In genomic region chr10:35017608-35018007, GRCh38 we compare ENCODE assay signal across 17 cellular contexts.
"Had no signal": no experiment of that assay in that cellular context is flagged by ENCODE, and none has a peak within 500 bp of the region (broad histone marks: within the 10 kb centered on the region; RNA-seq: fewer than 3 reads in every experiment).

No MANE protein-coding gene starts in this region.

- H3K4me3 Mint-ChIP-seq: immature natural killer cell, neural crest cell, T-cell had no signal

- H3K27ac Mint-ChIP-seq: T-cell had no signal

- H3K9me3 Mint-ChIP-seq: immature natural killer cell, neural crest cell, T-cell had no signal

- DNase-seq: activated CD4-positive, alpha-beta T cell treated with anti-CD3 and anti-CD28 coated beads for 1 hour; activated naive CD4-positive, alpha-beta T cell; adrenal gland; effector CD4-positive, alpha-beta T cell; heart right ventricle; immature natural killer cell; left ventricle myocardium superior; retina; SIG-M5; spleen; stimulated activated CD8-positive, alpha-beta memory T cell treated with anti-CD3 and anti-CD28 coated beads, Interleukin-4, amount 100 ng/mL, for 48 hours; stimulated activated naive CD4-positive, alpha-beta T cell treated with Interleukin-2 at 50 U/mL for 16 hours; T-cell; thyroid gland had no signal

- H3K4me1 Mint-ChIP-seq: immature natural killer cell had no signal

- H3K27me3 Mint-ChIP-seq: T-cell had no signal

- ATAC-seq: gastroesophageal sphincter, heart right ventricle, left ventricle myocardium superior, SK-N-SH treated with all-trans-retinoic acid at 6 μM for 48 hours had no signal
